ENCODE assay signal across 14 cellular contexts in the genomic region with DNA sequence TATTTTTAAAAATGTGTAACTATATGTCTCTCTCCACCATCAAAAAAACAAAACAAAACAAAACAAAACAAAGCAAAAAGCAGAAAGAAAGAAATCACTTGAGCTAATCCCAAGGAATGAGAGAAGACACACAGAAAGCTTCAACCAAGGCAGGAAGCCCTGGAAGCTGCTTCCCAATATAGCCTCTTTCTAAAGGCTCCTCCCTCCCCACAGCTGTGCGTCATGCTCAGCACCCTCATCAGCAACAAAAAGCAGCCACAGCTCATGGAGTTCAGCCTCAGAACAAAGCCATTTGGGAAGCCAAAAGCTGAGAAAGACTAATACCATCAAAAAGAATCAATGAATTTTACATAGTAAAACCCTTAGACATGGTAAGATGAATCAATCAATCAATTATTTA.
A peak's percentile ranks its signal among the peaks of the same experiment; 100 is the strongest.
DNase-seq lines count a peak whose midpoint lies in the region; ATAC-seq and TF ChIP-seq lines count a peak whose summit lies in the region.
"Had no signal": no experiment of that assay in that cellular context is flagged by ENCODE, and none has a peak within 500 bp of the region (broad histone marks: within the 10 kb centered on the region; RNA-seq: fewer than 3 reads in every experiment).

No MANE protein-coding gene starts in this region.

- H2AFZ ChIP-seq in neuronal stem cell (ENCODE audit: low read length) (no peak overlapping the region), SK-N-SH (ENCODE audit: low read depth) (no peak overlapping the region)

- H3K4me3 Mint-ChIP-seq in glutamatergic neuron (ENCODE audit: unreplicated experiment) = peak overlapping the region; percentile 2
- H3K4me3 Mint-ChIP-seq in T-helper 2 cell treated with Interferon-gamma antibody and Interleukin-4, amounts not matched to agents 5 μg/mL and 100 μg/mL, for 36 hours = no peak overlapping the region
- H3K4me3 Mint-ChIP-seq: CD8-positive, alpha-beta memory T cell; naive B cell had no signal

- H3K9me3 ChIP-seq in neuronal stem cell (replicated peaks in 1 of 2; ENCODE audit: control insufficient read depth in 2 of 2, insufficient read depth in 1 of 2, low read depth in 1 of 2, low read length in 2 of 2) (no peaks in the 10 kb centered on the region), SK-N-SH (no peaks in the 10 kb centered on the region), esophagus squamous epithelium (no peaks in the 10 kb centered on the region)

- H3K9ac ChIP-seq in neuronal stem cell (ENCODE audit: low read depth, low read length, poor library complexity) = no peak overlapping the region
- H3K9ac ChIP-seq in SK-N-SH = no peak overlapping the region

- H3K27ac ChIP-seq in neuronal stem cell (replicated peaks; ENCODE audit: low read length) (no peak overlapping the region), SK-N-SH (ENCODE audit: low read depth in 2 of 2, low read length in 1 of 2) (no peak overlapping the region), esophagus squamous epithelium (no peak overlapping the region)

- DNase-seq in H4 (ENCODE audit: low spot score) (peak; percentile 16), SK-MEL-5 (ENCODE audit: low read depth, low spot score) (peak; percentile 88), glutamatergic neuron (peak; percentile 54), neuronal stem cell (ENCODE audit: low spot score) (peak; percentile 55), SK-N-SH (no peak), esophagus squamous epithelium (lab: John Stamatoyannopoulos, UW) (no peak)
- no peak for DNase-seq in T-helper 2 cell treated with Interferon-gamma antibody and Interleukin-4, amounts not matched to agents 5 μg/mL and 100 μg/mL, for 36 hours (ENCODE audit: low spot score)
- DNase-seq: activated CD8-positive, alpha-beta memory T cell treated with anti-CD3 and anti-CD28 coated beads for 24 hours; CD8-positive, alpha-beta memory T cell; naive B cell; NCI-H1694; T-helper 2 cell had no signal

- no peak overlapping the region for H3K4ac ChIP-seq in neuronal stem cell (ENCODE audit: low read length)

- in situ Hi-C loops in SK-MEL-5 (cut with HindIII; ENCODE audit: low pct_unique_long_range_greater_than_20kb, low sequenced_read_pairs) = no loop called here

- H2BK5ac ChIP-seq in neuronal stem cell (ENCODE audit: low read length) = no peak overlapping the region

- H3K27ac Mint-ChIP-seq in glutamatergic neuron (ENCODE audit: unreplicated experiment) = peak overlapping the region; percentile 92
- no peak overlapping the region for H3K27ac Mint-ChIP-seq in T-helper 2 cell treated with Interferon-gamma antibody and Interleukin-4, amounts not matched to agents 5 μg/mL and 100 μg/mL, for 36 hours
- H3K27ac Mint-ChIP-seq: activated naive CD4-positive, alpha-beta T cell treated with anti-CD3 and anti-CD28 coated beads, Interleukin-2, amount 50 U/mL, for 72 hours; CD8-positive, alpha-beta memory T cell; naive B cell had no signal

- no peak for TF ChIP-seq CTCF in glutamatergic neuron (IDR thresholded peaks at IDR 0.05; ENCODE audit: partially characterized antibody, unreplicated experiment)
- TF ChIP-seq CTCF in SK-N-SH (IDR thresholded peaks at IDR 0.05) = no peak
- no peak for TF ChIP-seq CTCF in esophagus squamous epithelium (IDR thresholded peaks at IDR 0.05)

- H3K4me1 ChIP-seq in neuronal stem cell (ENCODE audit: control insufficient read depth in 2 of 2, insufficient read depth in 1 of 2, low read depth in 1 of 2, low read length in 2 of 2) (no peaks in the 10 kb centered on the region), SK-N-SH (ENCODE audit: control insufficient read depth in 1 of 2, insufficient read depth in 2 of 2, low read depth in 1 of 2, low read length in 1 of 2) (no peaks in the 10 kb centered on the region), esophagus squamous epithelium (no peaks in the 10 kb centered on the region)

- H3K79me1 ChIP-seq in neuronal stem cell (ENCODE audit: low read depth, low read length) = no peaks in the 10 kb centered on the region

- no peak overlapping the region for H2BK15ac ChIP-seq in neuronal stem cell (ENCODE audit: low read length)

- POLR2A ChIA-PET in SK-N-SH (lab: Yijun Ruan, JAX) = no interaction called here

- no peaks in the 10 kb centered on the region for H3K79me2 ChIP-seq in SK-N-SH (ENCODE audit: insufficient read depth)

- TF ChIP-seq POLR2A in esophagus squamous epithelium (IDR thresholded peaks at IDR 0.05) = no peak

- H3K27me3 ChIP-seq in neuronal stem cell (ENCODE audit: control insufficient read depth in 3 of 3, insufficient read depth in 3 of 3, low read depth in 1 of 3, low read length in 3 of 3) (no peaks in the 10 kb centered on the region), SK-N-SH (ENCODE audit: insufficient read depth) (no peaks in the 10 kb centered on the region), esophagus squamous epithelium (no peaks in the 10 kb centered on the region)

- no peaks in the 10 kb centered on the region for H3K27me3 Mint-ChIP-seq in glutamatergic neuron (ENCODE audit: unreplicated experiment)
- H3K27me3 Mint-ChIP-seq in T-helper 2 cell treated with Interferon-gamma antibody and Interleukin-4, amounts not matched to agents 5 μg/mL and 100 μg/mL, for 36 hours (ENCODE audit: low read depth) = no peaks in the 10 kb centered on the region
- H3K27me3 Mint-ChIP-seq: CD8-positive, alpha-beta memory T cell; naive B cell had no signal

- H3K4me2 ChIP-seq in neuronal stem cell (ENCODE audit: insufficient read depth, low read length, poor library complexity, severe bottlenecking) (no peak overlapping the region), SK-N-SH (no peak overlapping the region)

- CTCF ChIA-PET in SK-N-SH (lab: Yijun Ruan, JAX) = no interaction called here

- H2BK12ac ChIP-seq in neuronal stem cell (ENCODE audit: low read length) = no peak overlapping the region

- H2AK5ac ChIP-seq in neuronal stem cell (ENCODE audit: low read depth, low read length) = no peak overlapping the region

- TF ChIP-seq RAD21 in SK-N-SH (IDR thresholded peaks at IDR 0.05; ENCODE audit: low read length) = no peak

- intact Hi-C loops in esophagus squamous epithelium (cut with DNase I) = no loop called here

- H3K23ac ChIP-seq in neuronal stem cell (ENCODE audit: low read depth, low read length, poor library complexity) = no peak overlapping the region

- H2BK120ac ChIP-seq in neuronal stem cell (ENCODE audit: low read depth, low read length) = no peak overlapping the region

- H3F3A ChIP-seq in SK-N-SH (replicated peaks; ENCODE audit: insufficient read depth) = no peaks in the 10 kb centered on the region

- no peak overlapping the region for H4K8ac ChIP-seq in neuronal stem cell (ENCODE audit: low read depth, low read length)

- no peaks in the 10 kb centered on the region for H4K20me1 ChIP-seq in SK-N-SH (ENCODE audit: insufficient read depth)

- H3K14ac ChIP-seq in neuronal stem cell (ENCODE audit: low read length) = no peak overlapping the region

- TF ChIP-seq EP300 in SK-N-SH (IDR thresholded peaks at IDR 0.05; ENCODE audit: borderline replicate concordance in 1 of 2, low read depth in 1 of 2, low read length in 1 of 2) = no peak

- no peaks in the 10 kb centered on the region for H3K9me3 Mint-ChIP-seq in glutamatergic neuron (ENCODE audit: unreplicated experiment)
- H3K9me3 Mint-ChIP-seq in T-helper 2 cell treated with Interferon-gamma antibody and Interleukin-4, amounts not matched to agents 5 μg/mL and 100 μg/mL, for 36 hours = no peaks in the 10 kb centered on the region

- H3K4me1 Mint-ChIP-seq in glutamatergic neuron (ENCODE audit: low read depth, unreplicated experiment) = peaks cover 10% of the 10 kb centered on the region
- H3K4me1 Mint-ChIP-seq in T-helper 2 cell treated with Interferon-gamma antibody and Interleukin-4, amounts not matched to agents 5 μg/mL and 100 μg/mL, for 36 hours (ENCODE audit: low read depth) = no peaks in the 10 kb centered on the region
- H3K4me1 Mint-ChIP-seq: CD8-positive, alpha-beta memory T cell; naive B cell had no signal

- H3K36me3 Mint-ChIP-seq in glutamatergic neuron (ENCODE audit: unreplicated experiment) = no peaks in the 10 kb centered on the region
- H3K36me3 Mint-ChIP-seq in T-helper 2 cell treated with Interferon-gamma antibody and Interleukin-4, amounts not matched to agents 5 μg/mL and 100 μg/mL, for 36 hours (ENCODE audit: low read depth) = no peaks in the 10 kb centered on the region
- H3K36me3 Mint-ChIP-seq: activated naive CD4-positive, alpha-beta T cell treated with anti-CD3 and anti-CD28 coated beads, Interleukin-2, amount 50 U/mL, for 72 hours; CD8-positive, alpha-beta memory T cell; naive B cell had no signal

- ATAC-seq in GM21381 (IDR thresholded peaks at IDR 0.05; ENCODE audit: unreplicated experiment) = no peak
- ATAC-seq: activated naive CD4-positive, alpha-beta T cell treated with anti-CD3 and anti-CD28 coated beads, Interleukin-2, amount 50 U/mL, for 72 hours had no signal

- no CpG with 5 or more reads among the region's 1 CpG for WGBS in neuronal stem cell (ENCODE audit: extremely low coverage in 2 of 2, insufficient read length in 2 of 2, insufficient replicate concordance in 1 of 2), 2 donors
- 0% methylated on average over 1 of the region's 1 CpG for WGBS in SK-N-SH (ENCODE audit: low lambda C conversion rate)
- 17 to 33% methylated on average over 1 of the region's 1 CpG for WGBS in esophagus squamous epithelium, 2 donors

- H3K36me3 ChIP-seq in neuronal stem cell (replicated peaks in 1 of 2; ENCODE audit: control insufficient read depth in 2 of 2, insufficient read depth in 2 of 2, low read length in 2 of 2) (no peaks in the 10 kb centered on the region), SK-N-SH (replicated peaks in 1 of 2; ENCODE audit: control insufficient read depth in 1 of 2, insufficient read depth in 2 of 2, low read length in 1 of 2) (no peaks in the 10 kb centered on the region), esophagus squamous epithelium (no peaks in the 10 kb centered on the region)

- no peaks in the 10 kb centered on the region for H3K9me2 ChIP-seq in SK-N-SH

- no peak overlapping the region for H4K91ac ChIP-seq in neuronal stem cell (ENCODE audit: low read depth, low read length, poor library complexity)

- H3K18ac ChIP-seq in neuronal stem cell (ENCODE audit: low read length) = no peak overlapping the region

- H3K4me3 ChIP-seq in neuronal stem cell (ENCODE audit: low read length in 2 of 2) = no peak overlapping the region
- no peak overlapping the region for H3K4me3 ChIP-seq in SK-N-SH (ENCODE audit: low read depth in 2 of 2, low read length in 1 of 2)
- no peak overlapping the region for H3K4me3 ChIP-seq in esophagus squamous epithelium

TF ChIP-seq in SK-N-SH, 30 proteins besides CTCF, POLR2A, EP300 and RAD21 (continues in another document):
- TF ChIP-seq ELF1 (IDR thresholded peaks at IDR 0.05) (no peak), CHD2 (IDR thresholded peaks at IDR 0.05; ENCODE audit: low read length, partially characterized antibody) (no peak)

Comparison
In these comparisons a context has a peak if more than half of its experiments do, and no peak if none do; other contexts are left out.
1. DNase-seq: peak in H4 (single experiment), SK-MEL-5 (single experiment), glutamatergic neuron (single experiment) and neuronal stem cell (single experiment); none in SK-N-SH (single experiment), T-helper 2 cell treated with Interferon-gamma antibody and Interleukin-4, amounts not matched to agents 5 μg/mL and 100 μg/mL, for 36 hours (single experiment) and esophagus squamous epithelium (single experiment).